ENCODE assay signal across 8 cellular contexts in genomic region chr11:44766112-44766971, GRCh38. TPM values are rescaled to one million over a fixed set of nuclear protein-coding genes. Genes with fewer than 3 reads are reported as not detected.
DNase-seq lines count a peak whose midpoint lies in the region; TF ChIP-seq lines count a peak whose summit lies in the region.

No MANE protein-coding gene starts in this region.

- H3K9me2 ChIP-seq in hepatocyte (replicated peaks; ENCODE audit: insufficient read depth), result no peaks in the 10 kb centered on the region
- no peaks in the 10 kb centered on the region for H3K9me2 ChIP-seq in OCI-LY7 (ENCODE audit: insufficient read depth, low read length)

- H3K4me3 ChIP-seq in adrenal gland (no peak overlapping the region), hepatocyte (no peak overlapping the region), stomach smooth muscle (ENCODE audit: low read length in 2 of 2) (no peak overlapping the region), OCI-LY7 (ENCODE audit: low read depth, low read length, poor library complexity, severe bottlenecking) (no peak overlapping the region)

- H3K4me1 ChIP-seq in adrenal gland (replicated peaks in 1 of 2), result peaks cover 15 to 49% of the 10 kb centered on the region in 2 donors
- peaks cover 12% of the 10 kb centered on the region for H3K4me1 ChIP-seq in hepatocyte (ENCODE audit: insufficient read depth)
- H3K4me1 ChIP-seq in stomach smooth muscle (ENCODE audit: control insufficient read depth, insufficient read depth, low read length), result peaks cover 63% of the 10 kb centered on the region
- H3K4me1 ChIP-seq in OCI-LY7 (ENCODE audit: insufficient read depth, low read length, poor library complexity, severe bottlenecking), result no peaks in the 10 kb centered on the region

- TF ChIP-seq CTCF in adrenal gland (IDR thresholded peaks at IDR 0.05) (no peak), hepatocyte (IDR thresholded peaks at IDR 0.05; ENCODE audit: poor library complexity) (no peak), OCI-LY7 (conservative IDR thresholded peaks at IDR 0.05; ENCODE audit: low read length) (no peak)

- POLR2A ChIA-PET in OCI-LY7 (lab: Charles Lee), result interaction anchor here (0.8 kb wide), 1 partner anchor 11 kb away, joined by 3 read pairs; no protein-coding TSS in a partner anchor

- no TSS peak for BruUV-seq in OCI-LY7 (replicated peaks; lab: Mats Ljungman, UMichigan)

- peak in 1 of 2 donors; percentile 20 for TF ChIP-seq POLR2A in adrenal gland (IDR thresholded peaks at IDR 0.05)

- H3K4me2 ChIP-seq in hepatocyte (no peak overlapping the region), OCI-LY7 (ENCODE audit: low read length) (no peak overlapping the region)

- 2 to 18% (median 12%) methylated on average over 7 to 8 of the region's 8 CpGs for WGBS in adrenal gland, 4 donors
- 41% methylated on average over 8 of the region's 8 CpGs for WGBS in hepatocyte (ENCODE audit: low lambda C conversion rate, missing lambda C conversion rate)

- H3K9me3 ChIP-seq in adrenal gland (replicated peaks in 1 of 3), result peaks cover 0 to 7% (median 0%) of the 10 kb centered on the region in 3 donors
- no peaks in the 10 kb centered on the region for H3K9me3 ChIP-seq in hepatocyte (ENCODE audit: low read depth)
- H3K9me3 ChIP-seq in stomach smooth muscle (ENCODE audit: control insufficient read depth in 2 of 2, low read length in 2 of 2), result no peaks in the 10 kb centered on the region
- H3K9me3 ChIP-seq in OCI-LY7 (ENCODE audit: low read length), result no peaks in the 10 kb centered on the region

- H3K36me3 ChIP-seq in adrenal gland (replicated peaks in 1 of 2) (no peaks in the 10 kb centered on the region), hepatocyte (replicated peaks; ENCODE audit: insufficient read depth, low read depth) (no peaks in the 10 kb centered on the region), stomach smooth muscle (ENCODE audit: control insufficient read depth in 2 of 2, insufficient read depth in 2 of 2, low read length in 2 of 2) (peaks cover 3 to 8% of the 10 kb centered on the region in 2 donors), OCI-LY7 (ENCODE audit: insufficient read depth, low read length) (no peaks in the 10 kb centered on the region)

- H4K20me1 ChIP-seq in hepatocyte (ENCODE audit: insufficient read depth, poor library complexity, severe bottlenecking) (no peaks in the 10 kb centered on the region), OCI-LY7 (ENCODE audit: insufficient read depth, low read length) (no peaks in the 10 kb centered on the region)

- CTCF ChIA-PET in OCI-LY7 (lab: Charles Lee; ENCODE audit: unreplicated experiment), result interaction anchor here (0.6 to 0.9 kb wide), 2 partner anchors 149 to 336 kb away, joined by 3 read pairs; no protein-coding TSS in a partner anchor

- H2AFZ ChIP-seq in hepatocyte (no peak overlapping the region), OCI-LY7 (ENCODE audit: low read length) (no peak overlapping the region)

- DNase-seq in HS-5 (ENCODE audit: low read depth), result peak; percentile 61
- DNase-seq in adrenal gland, result peak; percentile 63 to 91 (median 87)
- peak; percentile 69 for DNase-seq in hepatocyte (ENCODE audit: low spot score)
- no peak for DNase-seq in Ammon's horn (ENCODE audit: low spot score)
- no peak for DNase-seq in activated T-cell treated with anti-CD3 and anti-CD28 coated beads for 4 hours
- no peak for DNase-seq in DMS114 treated with DMSO at 0.1 percent for 48 hours (lab: John Stamatoyannopoulos, UW; ENCODE audit: unreplicated experiment)
- no peak for DNase-seq in OCI-LY7 (ENCODE audit: low spot score)

- peak overlapping the region; percentile 16 to 64 for H3K9ac ChIP-seq in stomach smooth muscle (ENCODE audit: low read length in 2 of 2)

- intact Hi-C loops in adrenal gland (cut with DNase I), result no loop called here
- intact Hi-C loops in OCI-LY7 (cut with micrococcal nuclease; ENCODE audit: unreplicated experiment), result no loop called here

- H3K27me3 ChIP-seq in adrenal gland, result no peaks in the 10 kb centered on the region
- no peaks in the 10 kb centered on the region for H3K27me3 ChIP-seq in hepatocyte
- H3K27me3 ChIP-seq in stomach smooth muscle (ENCODE audit: control insufficient read depth in 1 of 2, insufficient read depth in 2 of 2, low read length in 2 of 2), result no peaks in the 10 kb centered on the region

- H3K27ac ChIP-seq in adrenal gland (peak overlapping the region; percentile 62 to 92 (median 83)), hepatocyte (peak overlapping the region; percentile 95), stomach smooth muscle (ENCODE audit: low read length) (peak overlapping the region; percentile 98), OCI-LY7 (ENCODE audit: low read depth, low read length, poor library complexity, severe bottlenecking) (no peak overlapping the region)

- no peaks in the 10 kb centered on the region for H3K79me2 ChIP-seq in hepatocyte
- no peaks in the 10 kb centered on the region for H3K79me2 ChIP-seq in OCI-LY7 (ENCODE audit: insufficient read depth, low read depth, low read length)

RNA-seq across cellular contexts. Expression of gene TSPAN18, which starts 39.6 kb away (rescaled TPM):
- total RNA-seq in adrenal gland (100 to 1,000 TPM in 4 of 8 donors, 10 to 100 TPM in 4; 37.4 to 168 (median 78.8) TPM), hepatocyte (9.5 and 12.8 TPM in 2 replicates), OCI-LY7 (2022) (not detected in 2 replicates)
- polyA plus RNA-seq in adrenal gland (100 to 1,000 TPM in 1 of 3 donors, 10 to 100 TPM in 2; 24.5 to 130 (median 33.3) TPM), hepatocyte (21.5 and 25.1 TPM in 2 replicates)
- not detected in 2 replicates for total RNA-seq in OCI-LY7 (2014; rRNA removed; shearing (Covaris generic))

Comparison
In these comparisons a context has a peak if more than half of its experiments do, and no peak if none do; other contexts are left out.
1. DNase-seq: peak in HS-5 (single experiment), adrenal gland (7 of 7) and hepatocyte (single experiment); none in Ammon's horn (single experiment), activated T-cell treated with anti-CD3 and anti-CD28 coated beads for 4 hours (single experiment), DMS114 treated with DMSO at 0.1 percent for 48 hours (single experiment) and OCI-LY7 (single experiment).